Comparison of ENCODE assay signal across 36 cellular contexts in genomic region chr10:100382553-100382952, GRCh38. TPM values are rescaled to one million over a fixed set of nuclear protein-coding genes. Genes with fewer than 3 reads are reported as not detected.
"Had no signal": no experiment of that assay in that cellular context is flagged by ENCODE, and none has a peak within 500 bp of the region (broad histone marks: within the 10 kb centered on the region; RNA-seq: fewer than 3 reads in every experiment).

No MANE protein-coding gene starts in this region.

- H3K9me3 ChIP-seq: body of pancreas, breast epithelium, MG63, SJSA1, SK-N-SH had no signal

- H3K27ac Mint-ChIP-seq: activated B cell treated with CpG ODN at 0.5 μM for 24 hours; activated CD4-positive, alpha-beta memory T cell treated with anti-CD3 and anti-CD28 coated beads for 36 hours; activated CD8-positive, alpha-beta memory T cell treated with anti-CD3 and anti-CD28 coated beads, Interleukin-2, amount 10 ng/mL, durations not matched to agents 7 days and 5 days; activated naive CD4-positive, alpha-beta T cell treated with anti-CD3 and anti-CD28 coated beads, Interleukin-2, amount 10 ng/mL, durations not matched to agents 7 days and 5 days; activated naive CD8-positive, alpha-beta T cell; T-helper 1 cell treated with Interleukin-12 subunit alpha and Interleukin-12 subunit beta and Interleukin-4 antibody, amounts not matched to agents 30 μg/mL and 1 μg/mL, for 36 hours had no signal

- H3K27ac ChIP-seq: body of pancreas, breast epithelium, SJSA1 had no signal

- ATAC-seq: activated CD8-positive, alpha-beta memory T cell treated with anti-CD3 and anti-CD28 coated beads, Interleukin-2, amount 10 ng/mL, durations not matched to agents 7 days and 5 days; body of pancreas; Panc1 had no signal

- H3K4me1 ChIP-seq: body of pancreas, breast epithelium, SJSA1 had no signal

- H3K9me3 Mint-ChIP-seq: activated B cell treated with CpG ODN at 0.5 μM for 24 hours; activated CD4-positive, alpha-beta memory T cell treated with anti-CD3 and anti-CD28 coated beads for 36 hours; activated naive CD4-positive, alpha-beta T cell treated with anti-CD3 and anti-CD28 coated beads, Interleukin-2, amount 10 ng/mL, durations not matched to agents 7 days and 5 days; T-helper 1 cell treated with Interleukin-12 subunit alpha and Interleukin-12 subunit beta and Interleukin-4 antibody, amounts not matched to agents 30 μg/mL and 1 μg/mL, for 36 hours; T-helper 2 cell treated with Interferon-gamma antibody and Interleukin-4, amounts not matched to agents 5 μg/mL and 100 μg/mL, for 36 hours had no signal

- H3K4me3 ChIP-seq: body of pancreas, breast epithelium, MG63, SJSA1 had no signal

- H3K36me3 ChIP-seq: breast epithelium, MG63, SJSA1 had no signal

- DNase-seq: activated B cell treated with CpG ODN at 0.5 μM for 24 hours; activated CD4-positive, alpha-beta memory T cell treated with anti-CD3 and anti-CD28 coated beads for 36 hours; activated CD4-positive, alpha-beta T cell treated with anti-CD3 and anti-CD28 coated beads for 4 hours; activated CD4-positive, alpha-beta T cell treated with anti-CD3 and anti-CD28 coated beads, Interleukin-2, amount 50 U/mL, for 1 hour; activated CD4-positive, CD25-positive, alpha-beta regulatory T cell treated with anti-CD3 and anti-CD28 coated beads, Interleukin-2, amount 50 U/mL, for 72 hours; activated CD8-positive, alpha-beta memory T cell treated with anti-CD3 and anti-CD28 coated beads for 24 hours; activated CD8-positive, alpha-beta memory T cell treated with anti-CD3 and anti-CD28 coated beads, Interleukin-2, amount 10 ng/mL, durations not matched to agents 7 days and 5 days; activated CD8-positive, alpha-beta memory T cell treated with anti-CD3 and anti-CD28 coated beads, Interleukin-2, amount 50 U/mL, for 48 hours; activated effector memory CD4-positive, alpha-beta T cell treated with Interleukin-2 at 50 U/mL for 16 hours; activated naive CD4-positive, alpha-beta T cell treated with anti-CD3 and anti-CD28 coated beads, Interleukin-2, amount 10 ng/mL, durations not matched to agents 7 days and 5 days; activated T-cell treated with anti-CD3 and anti-CD28 coated beads, Interleukin-2, amount 50 U/mL, for 48 hours; amygdala; body of pancreas; Karpas-422; KBM-7; MG63; NCI-H1048; NCI-H1105 treated with DMSO at 0.1 percent for 48 hours; NCI-H1436; NCI-H1694; NCI-H1930; NCI-H2081 treated with DMSO at 0.1 percent for 48 hours; NCI-H226; NCI-H446 treated with DMSO at 0.1 percent for 48 hours; NCI-H524; SHP77 treated with DMSO at 0.1 percent for 48 hours; SK-N-SH had no signal

- H3K4me3 Mint-ChIP-seq: activated B cell treated with CpG ODN at 0.5 μM for 24 hours; activated CD4-positive, alpha-beta memory T cell treated with anti-CD3 and anti-CD28 coated beads for 36 hours; activated CD8-positive, alpha-beta memory T cell treated with anti-CD3 and anti-CD28 coated beads, Interleukin-2, amount 10 ng/mL, durations not matched to agents 7 days and 5 days; activated naive CD4-positive, alpha-beta T cell treated with anti-CD3 and anti-CD28 coated beads, Interleukin-2, amount 10 ng/mL, durations not matched to agents 7 days and 5 days; activated naive CD8-positive, alpha-beta T cell; T-helper 1 cell treated with Interleukin-12 subunit alpha and Interleukin-12 subunit beta and Interleukin-4 antibody, amounts not matched to agents 30 μg/mL and 1 μg/mL, for 36 hours; T-helper 2 cell treated with Interferon-gamma antibody and Interleukin-4, amounts not matched to agents 5 μg/mL and 100 μg/mL, for 36 hours had no signal

- H3K27me3 ChIP-seq: body of pancreas, breast epithelium, MG63, SJSA1 had no signal

- H3K27me3 Mint-ChIP-seq: activated CD4-positive, alpha-beta memory T cell treated with anti-CD3 and anti-CD28 coated beads for 36 hours; activated CD8-positive, alpha-beta memory T cell treated with anti-CD3 and anti-CD28 coated beads, Interleukin-2, amount 10 ng/mL, durations not matched to agents 7 days and 5 days; activated naive CD4-positive, alpha-beta T cell treated with anti-CD3 and anti-CD28 coated beads, Interleukin-2, amount 10 ng/mL, durations not matched to agents 7 days and 5 days; activated naive CD8-positive, alpha-beta T cell had no signal

RNA-seq across cellular contexts. Expression of gene PKD2L1, which starts 52.5 kb away (rescaled TPM):
- total RNA-seq: activated B cell treated with CpG ODN at 0.5 μM for 24 hours; activated CD4-positive, alpha-beta memory T cell treated with anti-CD3 and anti-CD28 coated beads for 36 hours; activated CD8-positive, alpha-beta memory T cell treated with anti-CD3 and anti-CD28 coated beads, Interleukin-2, amount 10 ng/mL, durations not matched to agents 7 days and 5 days; astrocyte; body of pancreas; cardiac septum; RPMI7951; SJSA1 had no signal
- polyA plus RNA-seq: SK-N-SH had no signal
